Comparison of ENCODE assay signal across 8 cellular contexts in genomic region chr13:106567421-106568224, GRCh38. TPM values are rescaled to one million over a fixed set of nuclear protein-coding genes. Genes with fewer than 3 reads are reported as not detected.
A peak's percentile ranks its signal among the peaks of the same experiment; 100 is the strongest.
DNase-seq lines count a peak whose midpoint lies in the region; ATAC-seq and TF ChIP-seq lines count a peak whose summit lies in the region.

A gene with protein sequence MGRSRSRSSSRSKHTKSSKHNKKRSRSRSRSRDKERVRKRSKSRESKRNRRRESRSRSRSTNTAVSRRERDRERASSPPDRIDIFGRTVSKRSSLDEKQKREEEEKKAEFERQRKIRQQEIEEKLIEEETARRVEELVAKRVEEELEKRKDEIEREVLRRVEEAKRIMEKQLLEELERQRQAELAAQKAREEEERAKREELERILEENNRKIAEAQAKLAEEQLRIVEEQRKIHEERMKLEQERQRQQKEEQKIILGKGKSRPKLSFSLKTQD (minus strand): TSS chr13:106568137. CDS start chr13:106567919, 218 bp downstream.

- peaks cover 5 to 21% of the 10 kb centered on the region in 2 experiments; a peak in 3 of 4 replicates for H3K79me1 ChIP-seq in IMR-90 (ENCODE audit: low read depth in 1 of 2, low read length in 2 of 2)

- peak within 1 kb of the TSS; percentile 94 for H2AFZ ChIP-seq in IMR-90 (replicated peaks; ENCODE audit: low read length, poor library complexity)

- TF ChIP-seq POLR2A in IMR-90 (IDR thresholded peaks at IDR 0.05; ENCODE audit: low read depth, low read length) (peak; percentile 93), stomach (IDR thresholded peaks at IDR 0.05) (peak in 2 of 4 donors; percentile 87 to 94)

- H4K91ac ChIP-seq in IMR-90 (ENCODE audit: insufficient read depth, low read depth, low read length), result peak within 1 kb of the TSS; percentile 83

- peak within 1 kb of the TSS; percentile 79 for H2BK5ac ChIP-seq in IMR-90 (ENCODE audit: low read depth, low read length, poor library complexity, severe bottlenecking)

- H3K9me3 ChIP-seq in IMR-90 (ENCODE audit: control insufficient read depth, insufficient read depth, low read length) (no peaks in the 10 kb centered on the region), stomach (no peaks in the 10 kb centered on the region)

- H3K4ac ChIP-seq in IMR-90 (ENCODE audit: low read depth, low read length), result peak within 1 kb of the TSS; percentile 85

- TSS peak; percentile 94 for BruUV-seq in IMR-90 (replicated peaks; lab: Mats Ljungman, UMichigan)

- H2AK5ac ChIP-seq in IMR-90 (ENCODE audit: low read depth, low read length), result peak within 1 kb of the TSS; percentile 65

- H3K56ac ChIP-seq in IMR-90 (ENCODE audit: extremely low read depth, insufficient read depth, low read length), result peak within 1 kb of the TSS; percentile 87

- peak within 1 kb of the TSS; percentile 91 for H3K23ac ChIP-seq in IMR-90 (ENCODE audit: low read depth, low read length)

- H3K18ac ChIP-seq in IMR-90 (ENCODE audit: low read depth, low read length), result peak within 1 kb of the TSS; percentile 72; the same call in 1 of the 2 replicates

- CTCF ChIA-PET in IMR-90 (lab: Yijun Ruan, JAX), result no interaction called here

- peaks cover 3% of the 10 kb centered on the region for H3K27me3 Mint-ChIP-seq in nephron progenitor cell (ENCODE audit: low read depth, poor library complexity)

- H3K4me1 ChIP-seq in IMR-90 (ENCODE audit: control insufficient read depth, insufficient read depth, low read length), result peaks cover 14% of the 10 kb centered on the region
- H3K4me1 ChIP-seq in stomach, result peaks cover 22 to 64% (median 50%) of the 10 kb centered on the region in 4 donors

- peaks cover 23% of the 10 kb centered on the region for H3K36me3 Mint-ChIP-seq in nephron progenitor cell (ENCODE audit: low read depth)

- dilution Hi-C loops in IMR-90 (cut with HindIII; ENCODE audit: low sequenced_read_pairs, unreplicated experiment), result no loop called here

- H3K9me3 Mint-ChIP-seq in nephron progenitor cell, result no peaks in the 10 kb centered on the region

- peak within 1 kb of the TSS; percentile 94 for H3K14ac ChIP-seq in IMR-90 (replicated peaks; ENCODE audit: low read depth, low read length)

- H3K27ac ChIP-seq in IMR-90 (ENCODE audit: insufficient read depth, low read length) (peak within 1 kb of the TSS; percentile 99), stomach (peak within 1 kb of the TSS; percentile 96 to 99 (median 98))

- H3K36me3 ChIP-seq in IMR-90 (ENCODE audit: control insufficient read depth, insufficient read depth, low read length), result no peaks in the 10 kb centered on the region
- H3K36me3 ChIP-seq in stomach, result no peaks in the 10 kb centered on the region

- peak within 1 kb of the TSS; percentile 95 for H3K4me2 ChIP-seq in IMR-90 (ENCODE audit: low read depth, low read length)

- H2AK9ac ChIP-seq in IMR-90 (replicated peaks; ENCODE audit: low read depth, low read length, poor library complexity), result peak within 1 kb of the TSS; percentile 85

- DNase-seq in DMS53 (lab: John Stamatoyannopoulos, UW), result peak; percentile 85
- DNase-seq in IMR-90, result peak; percentile 90
- peak; percentile 94 for DNase-seq in RPMI8226
- DNase-seq in activated T-helper 9 cell treated with anti-CD3 and anti-CD28 coated beads, Interleukin-2, amount 50 U/mL, for 16 hours (ENCODE audit: low read depth), result peak; percentile 91
- no peak for DNase-seq in fibroblast of the aortic adventitia (ENCODE audit: low read depth)
- DNase-seq in nephron progenitor cell, result peak; percentile 98
- peak; percentile 94 for DNase-seq in stomach

- POLR2A ChIA-PET in IMR-90 (lab: Charles Lee; ENCODE audit: unreplicated experiment), result interaction anchor here (0.6 kb wide), 1 partner anchor 585 kb away, joined by 4 read pairs; no protein-coding TSS in a partner anchor

- TF ChIP-seq CTCF in IMR-90 (conservative IDR thresholded peaks at IDR 0.05; ENCODE audit: low read depth, low read length) (no peak), fibroblast of the aortic adventitia (IDR thresholded peaks at IDR 0.05; ENCODE audit: insufficient read depth, low read length) (no peak), nephron progenitor cell (IDR thresholded peaks at IDR 0.05) (no peak), stomach (IDR thresholded peaks at IDR 0.05) (no peak)

- peak within 1 kb of the TSS; percentile 71 to 92 for H4K8ac ChIP-seq in IMR-90 (ENCODE audit: low read depth in 2 of 2, low read length in 2 of 2)

- H3K9me1 ChIP-seq in IMR-90 (ENCODE audit: insufficient read depth, low read length), result peaks cover 11% of the 10 kb centered on the region

- peaks cover 52% of the 10 kb centered on the region for H4K20me1 ChIP-seq in IMR-90 (ENCODE audit: insufficient read depth, low read length)

- TF ChIP-seq EP300 in stomach (IDR thresholded peaks at IDR 0.05), result no peak

- H2BK120ac ChIP-seq in IMR-90 (ENCODE audit: low read depth, low read length), result peak within 1 kb of the TSS; percentile 49

- in situ Hi-C loops in IMR-90 (cut with MboI; ENCODE audit: low sequenced_read_pairs), result no loop called here

- no peaks in the 10 kb centered on the region for H3K27me3 ChIP-seq in IMR-90 (ENCODE audit: control insufficient read depth, insufficient read depth, low read length)
- H3K27me3 ChIP-seq in stomach, result no peaks in the 10 kb centered on the region

- peaks cover 45% of the 10 kb centered on the region for H3K4me1 Mint-ChIP-seq in nephron progenitor cell

- peak within 1 kb of the TSS; percentile 100 for H3K4me3 Mint-ChIP-seq in nephron progenitor cell

- 0% methylated on average over 85 of the region's 109 CpGs; no CpG with 5 or more reads in 1 of the 2 experiments for WGBS in IMR-90 (ENCODE audit: extremely low coverage in 2 of 2, insufficient read length in 1 of 2), 2 experiments
- 0 to 3% (median 1%) methylated on average over 62 to 109 of the region's 109 CpGs for WGBS in stomach, 5 donors

- H3K4me3 ChIP-seq in IMR-90 (ENCODE audit: insufficient read depth, low read depth, low read length) (peak within 1 kb of the TSS; percentile 85), fibroblast of the aortic adventitia (ENCODE audit: low read depth, low read length) (peak within 1 kb of the TSS; percentile 87), stomach (peak within 1 kb of the TSS; percentile 78 to 92 (median 88))

- peak within 1 kb of the TSS; percentile 89 for H4K5ac ChIP-seq in IMR-90 (ENCODE audit: low read depth, low read length)

- intact Hi-C loops in IMR-90 (cut with micrococcal nuclease) (loop anchor here (5.0 kb wide), 2 partner anchors 350 to 555 kb away; no protein-coding TSS in a partner anchor), stomach (cut with DNase I; ENCODE audit: low total_unique reads) (no loop called here)

- ATAC-seq in GM21529 (IDR thresholded peaks at IDR 0.05; ENCODE audit: unreplicated experiment) (peak; percentile 67), IMR-90 (ENCODE audit: low read depth) (peak; percentile 86)

- no peak within 1 kb of the TSS for H2BK15ac ChIP-seq in IMR-90 (ENCODE audit: low read depth, low read length)

- peak within 1 kb of the TSS; percentile 97 for H3K9ac ChIP-seq in IMR-90 (ENCODE audit: low read depth, low read length)

- no peak for TF ChIP-seq RAD21 in IMR-90 (IDR thresholded peaks at IDR 0.05; ENCODE audit: low read length)

- H2BK20ac ChIP-seq in IMR-90 (ENCODE audit: low read depth, low read length), result peak within 1 kb of the TSS; percentile 24; the same call in 1 of the 2 replicates

- peak within 1 kb of the TSS; percentile 99 for H3K27ac Mint-ChIP-seq in nephron progenitor cell

TF ChIP-seq in IMR-90, 13 proteins besides CTCF, POLR2A, EP300 and RAD21:
- TF ChIP-seq FOS (IDR thresholded peaks at IDR 0.05; ENCODE audit: low read depth, low read length) (no peak), MXI1 (IDR thresholded peaks at IDR 0.05; ENCODE audit: borderline replicate concordance, low read depth, low read length) (no peak; the same call in 1 of the 2 replicates), BHLHE40 (IDR thresholded peaks at IDR 0.05; ENCODE audit: low read depth, low read length) (peak; percentile 99)

RNA-seq across cellular contexts. Expression of the gene that starts here (rescaled TPM):
- total RNA-seq in IMR-90 (2012; rRNA removed), result 11.1 and 28.1 TPM in 2 replicates
- 50.0 and 51.4 TPM in 2 replicates for polyA plus RNA-seq in IMR-90 (2012; rRNA removed)
- 10.8 and 11.3 TPM in 2 replicates for polyA plus RNA-seq in IMR-90 (2012; cell fraction: cytosol; rRNA removed)
- 142 and 399 TPM in 2 replicates for polyA plus RNA-seq in IMR-90 (2012; cell fraction: nucleus; rRNA removed; ENCODE audit: low replicate concordance)
- total RNA-seq in fibroblast of the aortic adventitia (ENCODE audit: low replicate concordance), result 41.8 and 64.1 TPM in 2 replicates
- 100 to 1,000 TPM in 4 of 5 donors, 10 to 100 TPM in 1; 78.2 to 321 (median 129) TPM for total RNA-seq in stomach
- 10 to 100 TPM; 16.6 to 88.6 (median 17.9) TPM for polyA plus RNA-seq in stomach
